Comparison of ENCODE assay signal across 10 cellular contexts in genomic region chr20:5135363-5136012, GRCh38. TPM values are rescaled to one million over a fixed set of nuclear protein-coding genes. Genes with fewer than 3 reads are reported as not detected.
A peak's percentile ranks its signal among the peaks of the same experiment; 100 is the strongest.
DNase-seq lines count a peak whose midpoint lies in the region; ATAC-seq and TF ChIP-seq lines count a peak whose summit lies in the region.
"Had no signal": no experiment of that assay in that cellular context is flagged by ENCODE, and none has a peak within 500 bp of the region (broad histone marks: within the 10 kb centered on the region; RNA-seq: fewer than 3 reads in every experiment).

No MANE protein-coding gene starts in this region.

- ATAC-seq in DND-41 (ENCODE audit: insufficient read depth, low read depth) (peak; percentile 35; the same call in 1 of the 3 replicates), HG03095 (IDR thresholded peaks at IDR 0.05; ENCODE audit: unreplicated experiment) (peak; percentile 42), HG02885 (IDR thresholded peaks at IDR 0.05; ENCODE audit: poor library complexity, unreplicated experiment) (no peak)
- ATAC-seq: natural killer cell had no signal

- no peak for TF ChIP-seq POLR2A in esophagus muscularis mucosa (IDR thresholded peaks at IDR 0.05; ENCODE audit: low read depth)

- peaks cover 49% of the 10 kb centered on the region for H4K20me1 ChIP-seq in DND-41 (ENCODE audit: insufficient read depth, low read length)

- H3K27me3 ChIP-seq in DND-41 (ENCODE audit: insufficient read depth, low read length, poor library complexity) = no peaks in the 10 kb centered on the region
- no peaks in the 10 kb centered on the region for H3K27me3 ChIP-seq in esophagus muscularis mucosa

- no peak overlapping the region for H3K9ac ChIP-seq in DND-41 (ENCODE audit: low read depth, low read length)

- no peak overlapping the region for H2AFZ ChIP-seq in DND-41 (ENCODE audit: low read depth, low read length)

- H3K9me3 ChIP-seq in DND-41 (ENCODE audit: insufficient read depth, low read length, severe bottlenecking) (no peaks in the 10 kb centered on the region), esophagus muscularis mucosa (no peaks in the 10 kb centered on the region)

- DNase-seq in DND-41 (no peak), esophagus muscularis mucosa (ENCODE audit: extremely low spot score) (no peak), nucleus accumbens (lab: John Stamatoyannopoulos, UW) (peak in 44 of 56 donors; percentile 3 to 68 (median 42)), iPS-NIHi7 (ENCODE audit: extremely low spot score) (no peak), NCI-H1048 (lab: John Stamatoyannopoulos, UW) (no peak), NCI-H2081 treated with DMSO at 0.1 percent for 48 hours (lab: John Stamatoyannopoulos, UW) (no peak)
- DNase-seq: activated naive CD8-positive, alpha-beta T cell treated with anti-CD3 and anti-CD28 coated beads, Interleukin-2, amount 10 ng/mL, durations not matched to agents 7 days and 5 days; natural killer cell had no signal

- no peak for TF ChIP-seq EP300 in esophagus muscularis mucosa (IDR thresholded peaks at IDR 0.05)

- peaks cover 95% of the 10 kb centered on the region for H3K79me2 ChIP-seq in DND-41 (ENCODE audit: insufficient read depth, low read length)

- H3K4me3 ChIP-seq in DND-41 (ENCODE audit: low read depth in 1 of 2, low read length in 2 of 2) = no peak overlapping the region
- peak overlapping the region in 3 of 4 donors; percentile 2 to 18 (median 9) for H3K4me3 ChIP-seq in esophagus muscularis mucosa

- H3K4me2 ChIP-seq in DND-41 (ENCODE audit: insufficient read depth, low read length) = no peak overlapping the region

- WGBS in esophagus muscularis mucosa = 25% methylated on average over 4 of the region's 4 CpGs

- H3K27ac ChIP-seq in DND-41 (ENCODE audit: low read length) (peak overlapping the region; percentile 20; the same call in 1 of the 2 replicates), esophagus muscularis mucosa (replicated peaks in 1 of 4) (peak overlapping the region; percentile 75 to 99 (median 98))

- H3K4me1 ChIP-seq in DND-41 (ENCODE audit: insufficient read depth, low read length) (peaks cover 2% of the 10 kb centered on the region), esophagus muscularis mucosa (peaks cover 69 to 85% (median 72%) of the 10 kb centered on the region in 4 donors)

- intact Hi-C loops in esophagus muscularis mucosa (cut with DNase I) = no loop called here

- peaks cover 24% of the 10 kb centered on the region for H3K36me3 ChIP-seq in DND-41 (ENCODE audit: insufficient read depth, low read length)
- H3K36me3 ChIP-seq in esophagus muscularis mucosa = no peaks in the 10 kb centered on the region

- TF ChIP-seq CTCF in DND-41 (IDR thresholded peaks at IDR 0.05; ENCODE audit: borderline replicate concordance, extremely low read depth, low read length, poor library complexity, severe bottlenecking) = no peak
- peak in 1 of 3 experiments; percentile 12 for TF ChIP-seq CTCF in esophagus muscularis mucosa (IDR thresholded peaks at IDR 0.05)

RNA-seq across cellular contexts. Expression of gene CDS2, which starts 8.7 kb away (rescaled TPM):
- total RNA-seq in esophagus muscularis mucosa = 10 to 100 TPM; 54.8 to 83.1 (median 69.7) TPM

RNA-seq across cellular contexts. Expression of gene PCNA, which starts 15.7 kb away (rescaled TPM):
- total RNA-seq in esophagus muscularis mucosa = 10 to 100 TPM; 25.0 to 37.8 (median 35.9) TPM

RNA-seq across cellular contexts. Expression of gene TMEM230, which starts 22.6 kb away (rescaled TPM):
- total RNA-seq in esophagus muscularis mucosa = 100 to 1,000 TPM in 3 of 4 donors, 10 to 100 TPM in 1; 85.8 to 118 (median 107) TPM

Comparison
In these comparisons a context has a peak if more than half of its experiments do, and no peak if none do; other contexts are left out.
1. DNase-seq: peak in nucleus accumbens (44 of 56); none in DND-41 (single experiment), esophagus muscularis mucosa (single experiment), iPS-NIHi7 (single experiment), NCI-H1048 (single experiment) and NCI-H2081 treated with DMSO at 0.1 percent for 48 hours (single experiment).
2. H3K4me3 ChIP-seq: peak in esophagus muscularis mucosa (3 of 4); none in DND-41 (0 of 2).